Comparison of ENCODE assay signal across 22 cellular contexts in genomic region chr2:143081616-143082015, GRCh38. TPM values are rescaled to one million over a fixed set of nuclear protein-coding genes. Genes with fewer than 3 reads are reported as not detected.
DNase-seq lines count a peak whose midpoint lies in the region; ATAC-seq and TF ChIP-seq lines count a peak whose summit lies in the region.
"Had no signal": no experiment of that assay in that cellular context is flagged by ENCODE, and none has a peak within 500 bp of the region (broad histone marks: within the 10 kb centered on the region; RNA-seq: fewer than 3 reads in every experiment).

No MANE protein-coding gene starts in this region.

- intact Hi-C loops in mammary epithelial cell (cut with micrococcal nuclease) (no loop called here), MCF 10A (cut with micrococcal nuclease) (no loop called here)

- H3K27ac ChIP-seq in mammary epithelial cell (ENCODE audit: insufficient read depth, low read depth, low read length) (no peak overlapping the region), neural progenitor cell (no peak overlapping the region)
- H3K27ac ChIP-seq: 22Rv1, A549 had no signal

- H3K4me3 Mint-ChIP-seq in MCF 10A (ENCODE audit: unreplicated experiment) = no peak overlapping the region
- no peak overlapping the region for H3K4me3 Mint-ChIP-seq in neural progenitor cell
- H3K4me3 Mint-ChIP-seq: CD14-positive monocyte; CD4-positive, alpha-beta memory T cell; GM23338; IgD-negative memory B cell had no signal

- H3K79me2 ChIP-seq in mammary epithelial cell (ENCODE audit: insufficient read depth, low read length) (no peaks in the 10 kb centered on the region), neural progenitor cell (ENCODE audit: low read depth) (no peaks in the 10 kb centered on the region)

- H3K9ac ChIP-seq in mammary epithelial cell (ENCODE audit: insufficient read depth, low read length) (no peak overlapping the region), neural progenitor cell (no peak overlapping the region)

- no peaks in the 10 kb centered on the region for H4K20me1 ChIP-seq in mammary epithelial cell (ENCODE audit: insufficient read depth, low read length)
- H4K20me1 ChIP-seq in neural progenitor cell (ENCODE audit: low read depth) = no peaks in the 10 kb centered on the region

- CTCF ChIA-PET in mammary epithelial cell (lab: Charles Lee; ENCODE audit: low non-redundant PET) (no interaction called here), MCF 10A (lab: Yijun Ruan, JAX) (interaction anchor here (0.7 to 2.8 kb wide), 3 partner anchors 42 to 177 kb away, joined by 3 to 10 read pairs (median 3); no protein-coding TSS in a partner anchor)

- H3K9me3 ChIP-seq in mammary epithelial cell (replicated peaks; ENCODE audit: insufficient read depth, low read length) (no peaks in the 10 kb centered on the region), neural progenitor cell (ENCODE audit: low read depth) (no peaks in the 10 kb centered on the region)
- H3K9me3 ChIP-seq: A549 had no signal

- no peak overlapping the region for H3K27ac Mint-ChIP-seq in MCF 10A (ENCODE audit: low read depth, unreplicated experiment)
- H3K27ac Mint-ChIP-seq in neural progenitor cell = no peak overlapping the region
- H3K27ac Mint-ChIP-seq: CD14-positive monocyte; CD4-positive, alpha-beta memory T cell; GM23338; IgD-negative memory B cell had no signal

- WGBS in mammary epithelial cell (ENCODE audit: low coverage, missing lambda C conversion rate) = no CpG with 5 or more reads among the region's 1 CpG

- peaks cover 4% of the 10 kb centered on the region for H3F3A ChIP-seq in neural progenitor cell (ENCODE audit: low read depth)

- dilution Hi-C loops in mammary epithelial cell (cut with HindIII; ENCODE audit: low sequenced_read_pairs) = no loop called here

- TF ChIP-seq CTCF in mammary epithelial cell (conservative IDR thresholded peaks at IDR 0.05 in 1 of 2, IDR thresholded peaks at IDR 0.05 in 1 of 2; ENCODE audit: extremely low read depth in 1 of 2, insufficient read depth in 1 of 2, low read depth in 1 of 2, low read length in 2 of 2) (no peak), MCF 10A (IDR thresholded peaks at IDR 0.05; ENCODE audit: unreplicated experiment) (no peak), epithelial cell of esophagus (IDR thresholded peaks at IDR 0.05; ENCODE audit: insufficient read depth, low read depth, low read length, missing control alignments) (no peak), neural progenitor cell (IDR thresholded peaks at IDR 0.05) (no peak), GM10266 (IDR thresholded peaks at IDR 0.05; ENCODE audit: control insufficient read depth, insufficient read depth, low read depth, missing control alignments) (no peak)

- ATAC-seq in GM21360 (IDR thresholded peaks at IDR 0.05; ENCODE audit: unreplicated experiment) = no peak
- no peak for ATAC-seq in HG03175 (IDR thresholded peaks at IDR 0.05; ENCODE audit: unreplicated experiment)
- ATAC-seq: A549, GM12878, GM23338, HepG2 had no signal

- DNase-seq in mammary epithelial cell (peak; percentile 43), MCF 10A (ENCODE audit: unreplicated experiment) (no peak), epithelial cell of esophagus (ENCODE audit: low read depth) (peak; percentile 77), neural progenitor cell (ENCODE audit: low spot score) (no peak), GM10266 (ENCODE audit: extremely low spot score) (no peak)
- DNase-seq: AML-193; CD4-positive, alpha-beta memory T cell; DMS153; DMS79; GF-D8; HCEC 1CT; KBM-7 had no signal

- H3K36me3 Mint-ChIP-seq in MCF 10A (ENCODE audit: insufficient read depth, unreplicated experiment) = no peaks in the 10 kb centered on the region
- H3K36me3 Mint-ChIP-seq in neural progenitor cell = no peaks in the 10 kb centered on the region
- H3K36me3 Mint-ChIP-seq: CD14-positive monocyte; CD4-positive, alpha-beta memory T cell; IgD-negative memory B cell had no signal

- peaks cover 6% of the 10 kb centered on the region for H3K4me1 Mint-ChIP-seq in MCF 10A (ENCODE audit: insufficient read depth, unreplicated experiment)
- H3K4me1 Mint-ChIP-seq in neural progenitor cell = no peaks in the 10 kb centered on the region
- H3K4me1 Mint-ChIP-seq: GM23338 had no signal

- H3K9me3 Mint-ChIP-seq in MCF 10A (ENCODE audit: unreplicated experiment) (peaks cover 12% of the 10 kb centered on the region), neural progenitor cell (peaks cover 1% of the 10 kb centered on the region)
- H3K9me3 Mint-ChIP-seq: CD14-positive monocyte; CD4-positive, alpha-beta memory T cell; IgD-negative memory B cell had no signal

- H3K27me3 ChIP-seq in mammary epithelial cell (ENCODE audit: insufficient read depth, low read length) = no peaks in the 10 kb centered on the region
- H3K27me3 ChIP-seq in neural progenitor cell = no peaks in the 10 kb centered on the region

- no peak overlapping the region for H3K4me2 ChIP-seq in mammary epithelial cell (ENCODE audit: insufficient read depth, low read depth, low read length)
- H3K4me2 ChIP-seq in neural progenitor cell = peak overlapping the region; percentile 14
- H3K4me2 ChIP-seq: A549, GM23338 had no signal

- in situ Hi-C loops in mammary epithelial cell (cut with MboI; ENCODE audit: low sequenced_read_pairs in 2 of 2) = no loop called here

- H3K27me3 Mint-ChIP-seq in MCF 10A (ENCODE audit: insufficient read depth, unreplicated experiment) (no peaks in the 10 kb centered on the region), neural progenitor cell (ENCODE audit: insufficient read depth, low read depth) (no peaks in the 10 kb centered on the region)
- H3K27me3 Mint-ChIP-seq: CD4-positive, alpha-beta memory T cell; IgD-negative memory B cell had no signal

- H2AFZ ChIP-seq in mammary epithelial cell (ENCODE audit: low read depth, low read length) (no peak overlapping the region), neural progenitor cell (replicated peaks) (no peak overlapping the region)
- H2AFZ ChIP-seq: GM23338 had no signal

- POLR2A ChIA-PET in MCF 10A (lab: Yijun Ruan, JAX) = interaction anchor here (0.7 kb wide), 1 partner anchor 357 kb away, joined by 3 read pairs; no protein-coding TSS in a partner anchor

- H3K36me3 ChIP-seq in mammary epithelial cell (ENCODE audit: insufficient read depth, low read length) (no peaks in the 10 kb centered on the region), neural progenitor cell (no peaks in the 10 kb centered on the region)

- H3K4me1 ChIP-seq in mammary epithelial cell (ENCODE audit: insufficient read depth, low read length) (peaks cover 13% of the 10 kb centered on the region), neural progenitor cell (peaks cover 10% of the 10 kb centered on the region)
- H3K4me1 ChIP-seq: A549 had no signal

- no peak overlapping the region for H3K4me3 ChIP-seq in mammary epithelial cell (replicated peaks in 1 of 3; ENCODE audit: insufficient read depth in 1 of 3, low read depth in 2 of 3, low read length in 3 of 3)
- no peak overlapping the region for H3K4me3 ChIP-seq in epithelial cell of esophagus (ENCODE audit: low read length)
- no peak overlapping the region for H3K4me3 ChIP-seq in neural progenitor cell
- H3K4me3 ChIP-seq: A549, GM12878, GM23338 had no signal

- BruUV-seq in mammary epithelial cell (replicated peaks; lab: Mats Ljungman, UMichigan) = no TSS peak
- BruUV-seq in MCF 10A (replicated peaks; lab: Mats Ljungman, UMichigan) = no TSS peak

RNA-seq across cellular contexts. Expression of gene ARHGAP15, which starts 47.6 kb away (rescaled TPM):
- not detected for total RNA-seq in mammary epithelial cell
- not detected for polyA plus RNA-seq in mammary epithelial cell
- polyA minus RNA-seq in mammary epithelial cell = not detected
- total RNA-seq in MCF 10A (2022) = 0.61 TPM in 1 of 2 replicates, not detected in the other
- 2.5 and 5.9 TPM in 2 replicates for total RNA-seq in neural progenitor cell (ENCODE audit: low replicate concordance)
- total RNA-seq: GM23338, HepG2 had no signal
- polyA plus RNA-seq: BJ had no signal

Comparison
In these comparisons a context has a peak if more than half of its experiments do, and no peak if none do; other contexts are left out.
1. DNase-seq: peak in mammary epithelial cell (single experiment) and epithelial cell of esophagus (single experiment); none in MCF 10A (single experiment), neural progenitor cell (single experiment) and GM10266 (single experiment).